In the genomic region with DNA sequence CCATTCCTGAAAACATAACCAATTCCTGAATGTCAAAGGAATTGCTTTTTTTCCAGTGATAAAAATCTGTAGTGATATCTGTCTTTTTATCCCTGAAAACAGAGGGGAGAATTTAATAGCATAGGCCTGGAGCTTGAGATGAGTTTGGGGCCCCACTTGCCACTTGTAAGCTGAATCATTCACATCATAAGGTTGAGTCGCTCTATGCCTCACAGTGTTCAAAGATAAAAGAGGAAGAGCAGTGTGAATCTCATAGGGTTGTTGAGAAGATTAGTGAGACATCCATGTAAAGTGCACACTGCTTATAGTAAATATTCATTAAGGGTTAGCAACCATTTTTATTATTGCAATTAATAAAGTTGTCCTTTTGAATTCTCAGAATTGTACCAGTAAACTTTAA, we compare ENCODE assay signal across 15 cellular contexts.
DNase-seq lines count a peak whose midpoint lies in the region; ATAC-seq, FAIRE-seq and TF ChIP-seq lines count a peak whose summit lies in the region.
"Had no signal": no experiment of that assay in that cellular context is flagged by ENCODE, and none has a peak within 500 bp of the region (broad histone marks: within the 10 kb centered on the region; RNA-seq: fewer than 3 reads in every experiment).

No MANE protein-coding gene starts in this region.

- no peak overlapping the region for H3K27ac Mint-ChIP-seq in stimulated activated effector memory CD8-positive, alpha-beta T cell treated with anti-CD3 and anti-CD28 coated beads, Interleukin-12 subunit alpha, Interleukin-12 subunit beta, amount 100 ng/mL, for 72 hours
- H3K27ac Mint-ChIP-seq: H9, IgD-negative memory B cell had no signal

- ATAC-seq in activated CD4-positive, CD25-positive, alpha-beta regulatory T cell treated with anti-CD3 and anti-CD28 coated beads, Interleukin-2, amount 50 U/mL, for 24 hours, result peak; percentile 46 to 55
- ATAC-seq in stimulated activated effector memory CD8-positive, alpha-beta T cell treated with anti-CD3 and anti-CD28 coated beads, Interleukin-12 subunit alpha, Interleukin-12 subunit beta, amount 100 ng/mL, for 72 hours, result peak; percentile 69

- TF ChIP-seq CTCF in NB4 (IDR thresholded peaks at IDR 0.05; ENCODE audit: low read depth, low read length) (no peak), bronchial epithelial cell (IDR thresholded peaks at IDR 0.05; ENCODE audit: insufficient read depth, low read length, severe bottlenecking) (no peak), GM13976 (IDR thresholded peaks at IDR 0.05; ENCODE audit: borderline replicate concordance, control extremely low read depth, extremely low read depth, insufficient read depth, missing control alignments) (no peak)

- no peaks in the 10 kb centered on the region for H3K36me3 Mint-ChIP-seq in stimulated activated effector memory CD8-positive, alpha-beta T cell treated with anti-CD3 and anti-CD28 coated beads, Interleukin-12 subunit alpha, Interleukin-12 subunit beta, amount 100 ng/mL, for 72 hours
- H3K36me3 Mint-ChIP-seq: IgD-negative memory B cell had no signal

- no peak for DNase-seq in activated CD4-positive, CD25-positive, alpha-beta regulatory T cell treated with anti-CD3 and anti-CD28 coated beads, Interleukin-2, amount 50 U/mL, for 72 hours
- DNase-seq in NB4 (ENCODE audit: low read depth) (peak; percentile 2), bronchial epithelial cell (ENCODE audit: low read depth) (peak; percentile 17), NCI-H2107 treated with DMSO at 0.1 percent for 48 hours (lab: John Stamatoyannopoulos, UW; ENCODE audit: unreplicated experiment) (no peak), NK-92 (lab: John Stamatoyannopoulos, UW; ENCODE audit: unreplicated experiment) (no peak), GM13976 (ENCODE audit: low spot score) (no peak)
- DNase-seq in stimulated activated effector memory CD8-positive, alpha-beta T cell treated with anti-CD3 and anti-CD28 coated beads, Interleukin-12 subunit alpha, Interleukin-12 subunit beta, amount 100 ng/mL, for 72 hours (ENCODE audit: low spot score in 2 of 2), result no peak
- DNase-seq: COR-L47, DMS153, H9, NCI-H1092, NCI-H1694 had no signal

- H3K9me3 Mint-ChIP-seq in stimulated activated effector memory CD8-positive, alpha-beta T cell treated with anti-CD3 and anti-CD28 coated beads, Interleukin-12 subunit alpha, Interleukin-12 subunit beta, amount 100 ng/mL, for 72 hours, result no peaks in the 10 kb centered on the region
- H3K9me3 Mint-ChIP-seq: H9 had no signal

- no peak overlapping the region for H3K4me3 Mint-ChIP-seq in stimulated activated effector memory CD8-positive, alpha-beta T cell treated with anti-CD3 and anti-CD28 coated beads, Interleukin-12 subunit alpha, Interleukin-12 subunit beta, amount 100 ng/mL, for 72 hours
- H3K4me3 Mint-ChIP-seq: H9, IgD-negative memory B cell had no signal

- no peaks in the 10 kb centered on the region for H3K36me3 ChIP-seq in bronchial epithelial cell (ENCODE audit: control insufficient read depth, insufficient read depth, low read length)

- peaks cover 13% of the 10 kb centered on the region for H3K4me1 Mint-ChIP-seq in stimulated activated effector memory CD8-positive, alpha-beta T cell treated with anti-CD3 and anti-CD28 coated beads, Interleukin-12 subunit alpha, Interleukin-12 subunit beta, amount 100 ng/mL, for 72 hours

- in situ Hi-C loops in GM13976 (cut with MboI; ENCODE audit: low sequenced_read_pairs, unreplicated experiment), result no loop called here

- H3K4me3 ChIP-seq in NB4 (ENCODE audit: low read depth, low read length) (no peak overlapping the region), bronchial epithelial cell (ENCODE audit: low read depth, low read length) (no peak overlapping the region)
- H3K4me3 ChIP-seq: SK-N-MC had no signal

- H3K27me3 ChIP-seq in bronchial epithelial cell (ENCODE audit: control insufficient read depth, insufficient read depth, low read length), result no peaks in the 10 kb centered on the region

- FAIRE-seq in bronchial epithelial cell (lab: Jason Lieb, UNC), result no peak

- TF ChIP-seq POLR2A in NB4 (IDR thresholded peaks at IDR 0.05; ENCODE audit: extremely low read depth, insufficient read length), result no peak

Comparison
In these comparisons a context has a peak if more than half of its experiments do, and no peak if none do; other contexts are left out.
1. DNase-seq: peak in NB4 (single experiment) and bronchial epithelial cell (single experiment); none in activated CD4-positive, CD25-positive, alpha-beta regulatory T cell treated with anti-CD3 and anti-CD28 coated beads, Interleukin-2, amount 50 U/mL, for 72 hours (single experiment), stimulated activated effector memory CD8-positive, alpha-beta T cell treated with anti-CD3 and anti-CD28 coated beads, Interleukin-12 subunit alpha, Interleukin-12 subunit beta, amount 100 ng/mL, for 72 hours (0 of 2), NCI-H2107 treated with DMSO at 0.1 percent for 48 hours (single experiment), NK-92 (single experiment) and GM13976 (single experiment).